In genomic region chr5:116574682-116575634, GRCh38 we compare ENCODE assay signal across 1 cellular context.
TF ChIP-seq lines count a peak whose summit lies in the region.

SEMA6A (minus strand) TSS chr5:116574823; CDS start chr5:116504944, 69,879 bp downstream.

TF ChIP-seq in WTC11, 78 proteins besides CTCF, POLR2A, EP300 and RAD21 (continued from another document and continues in another):
- TF ChIP-seq ARID4B (CRISPR knock-in tag; IDR thresholded peaks at IDR 0.05; ENCODE audit: borderline replicate concordance) (peak; percentile 98), RORB (CRISPR knock-in tag; IDR thresholded peaks at IDR 0.05) (no peak), NFE2L1 (CRISPR knock-in tag; IDR thresholded peaks at IDR 0.05) (peak; percentile 93), CREM (CRISPR knock-in tag; IDR thresholded peaks at IDR 0.05) (peak; percentile 52; the same call in 1 of the 2 replicates), E2F1 (CRISPR knock-in tag; IDR thresholded peaks at IDR 0.05) (peak; percentile 32; the same call in 1 of the 2 replicates), MLX (CRISPR knock-in tag; IDR thresholded peaks at IDR 0.05) (no peak), CREB1 (CRISPR knock-in tag; IDR thresholded peaks at IDR 0.05) (peak; percentile 86; the same call in 1 of the 2 replicates), ZNF281 (CRISPR knock-in tag; IDR thresholded peaks at IDR 0.05) (peak; percentile 89), MXD4 (CRISPR knock-in tag; IDR thresholded peaks at IDR 0.05; ENCODE audit: borderline replicate concordance) (no peak), EMX1 (CRISPR knock-in tag; IDR thresholded peaks at IDR 0.05) (no peak), FOXJ3 (CRISPR knock-in tag; IDR thresholded peaks at IDR 0.05; ENCODE audit: borderline replicate concordance) (no peak), STAT6 (CRISPR knock-in tag; conservative IDR thresholded peaks at IDR 0.05; ENCODE audit: low read depth) (0 out of 2 replicates have a peak, but pooled peaks have one; percentile 84), ATF2 (CRISPR knock-in tag; IDR thresholded peaks at IDR 0.05; ENCODE audit: borderline replicate concordance, low read depth) (no peak), OVOL2 (CRISPR knock-in tag; IDR thresholded peaks at IDR 0.05; ENCODE audit: borderline replicate concordance) (no peak), RELA (CRISPR knock-in tag; IDR thresholded peaks at IDR 0.05; ENCODE audit: borderline replicate concordance) (no peak), GABPB1 (CRISPR knock-in tag; IDR thresholded peaks at IDR 0.05) (0 out of 2 replicates have a peak, but pooled peaks have one; percentile 5), ERG (CRISPR knock-in tag; IDR thresholded peaks at IDR 0.05) (peak; percentile 18; the same call in 1 of the 2 replicates), FOXK1 (CRISPR knock-in tag; IDR thresholded peaks at IDR 0.05) (peak; percentile 95), ZNF423 (CRISPR knock-in tag; IDR thresholded peaks at IDR 0.05) (peak; percentile 85), CBFB (CRISPR knock-in tag; IDR thresholded peaks at IDR 0.05; ENCODE audit: low read depth) (peak; percentile 98), NR1H2 (CRISPR knock-in tag; IDR thresholded peaks at IDR 0.05) (peak; percentile 38; the same call in 1 of the 2 replicates), PREB (CRISPR knock-in tag; IDR thresholded peaks at IDR 0.05; ENCODE audit: borderline replicate concordance) (no peak), HMGXB4 (CRISPR knock-in tag; IDR thresholded peaks at IDR 0.05) (peak; percentile 86), ZMAT4 (CRISPR knock-in tag; IDR thresholded peaks at IDR 0.05) (no peak), TEAD4 (CRISPR knock-in tag; IDR thresholded peaks at IDR 0.05) (no peak; the same call in 1 of the 2 replicates), MYBL2 (CRISPR knock-in tag; IDR thresholded peaks at IDR 0.05) (peak; percentile 94), ZBTB43 (CRISPR knock-in tag; IDR thresholded peaks at IDR 0.05) (peak; percentile 99), NR3C1 (CRISPR knock-in tag; conservative IDR thresholded peaks at IDR 0.05; ENCODE audit: low read depth) (peak; percentile 78; the same call in 1 of the 2 replicates), ZNF671 (CRISPR knock-in tag; IDR thresholded peaks at IDR 0.05) (no peak), ZNF416 (CRISPR knock-in tag; IDR thresholded peaks at IDR 0.05) (0 out of 2 replicates have a peak, but pooled peaks have one; percentile 37), JUN (CRISPR knock-in tag; IDR thresholded peaks at IDR 0.05) (no peak), ZNF138 (CRISPR knock-in tag; conservative IDR thresholded peaks at IDR 0.05) (peak; percentile 97), ZSCAN18 (CRISPR knock-in tag; IDR thresholded peaks at IDR 0.05) (no peak)
